Comparison of ENCODE assay signal across 8 cellular contexts in the genomic region with DNA sequence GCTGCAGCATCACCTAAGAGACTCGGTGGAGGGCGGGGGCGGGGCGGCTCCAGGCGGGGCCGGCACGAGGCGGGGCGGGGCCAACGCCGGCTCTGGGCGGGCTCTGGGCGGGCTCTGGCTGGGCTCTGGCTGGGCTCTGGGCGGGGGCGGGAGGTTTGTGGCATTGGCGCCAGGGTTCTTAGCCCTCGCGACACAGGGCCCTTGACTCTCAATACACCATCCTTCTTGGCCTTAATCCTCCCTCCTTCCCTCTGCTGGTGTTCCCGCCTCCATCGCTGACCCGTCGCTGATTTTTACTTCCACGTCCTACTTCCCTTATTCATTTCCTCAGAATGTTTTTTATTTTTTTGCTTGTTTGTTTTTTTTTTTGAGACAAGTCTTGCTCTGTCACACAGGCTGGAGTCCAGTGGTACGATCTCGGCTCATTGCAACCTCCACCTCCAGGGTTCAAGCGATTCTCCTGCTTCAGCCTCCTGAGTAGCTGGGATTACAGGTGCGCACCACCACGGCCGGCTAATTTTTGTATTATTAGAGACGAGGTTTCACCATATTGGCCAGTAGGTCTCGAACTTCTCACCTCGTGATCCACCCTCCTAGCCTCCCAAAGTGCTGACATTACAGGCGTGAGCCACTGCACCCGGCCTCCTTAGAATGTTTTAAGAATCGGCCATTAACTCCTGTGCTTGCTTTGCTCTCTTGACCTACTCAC. TPM values are rescaled to one million over a fixed set of nuclear protein-coding genes. Genes with fewer than 3 reads are reported as not detected.
A peak's percentile ranks its signal among the peaks of the same experiment; 100 is the strongest.
DNase-seq lines count a peak whose midpoint lies in the region; ATAC-seq and TF ChIP-seq lines count a peak whose summit lies in the region.

A gene with protein sequence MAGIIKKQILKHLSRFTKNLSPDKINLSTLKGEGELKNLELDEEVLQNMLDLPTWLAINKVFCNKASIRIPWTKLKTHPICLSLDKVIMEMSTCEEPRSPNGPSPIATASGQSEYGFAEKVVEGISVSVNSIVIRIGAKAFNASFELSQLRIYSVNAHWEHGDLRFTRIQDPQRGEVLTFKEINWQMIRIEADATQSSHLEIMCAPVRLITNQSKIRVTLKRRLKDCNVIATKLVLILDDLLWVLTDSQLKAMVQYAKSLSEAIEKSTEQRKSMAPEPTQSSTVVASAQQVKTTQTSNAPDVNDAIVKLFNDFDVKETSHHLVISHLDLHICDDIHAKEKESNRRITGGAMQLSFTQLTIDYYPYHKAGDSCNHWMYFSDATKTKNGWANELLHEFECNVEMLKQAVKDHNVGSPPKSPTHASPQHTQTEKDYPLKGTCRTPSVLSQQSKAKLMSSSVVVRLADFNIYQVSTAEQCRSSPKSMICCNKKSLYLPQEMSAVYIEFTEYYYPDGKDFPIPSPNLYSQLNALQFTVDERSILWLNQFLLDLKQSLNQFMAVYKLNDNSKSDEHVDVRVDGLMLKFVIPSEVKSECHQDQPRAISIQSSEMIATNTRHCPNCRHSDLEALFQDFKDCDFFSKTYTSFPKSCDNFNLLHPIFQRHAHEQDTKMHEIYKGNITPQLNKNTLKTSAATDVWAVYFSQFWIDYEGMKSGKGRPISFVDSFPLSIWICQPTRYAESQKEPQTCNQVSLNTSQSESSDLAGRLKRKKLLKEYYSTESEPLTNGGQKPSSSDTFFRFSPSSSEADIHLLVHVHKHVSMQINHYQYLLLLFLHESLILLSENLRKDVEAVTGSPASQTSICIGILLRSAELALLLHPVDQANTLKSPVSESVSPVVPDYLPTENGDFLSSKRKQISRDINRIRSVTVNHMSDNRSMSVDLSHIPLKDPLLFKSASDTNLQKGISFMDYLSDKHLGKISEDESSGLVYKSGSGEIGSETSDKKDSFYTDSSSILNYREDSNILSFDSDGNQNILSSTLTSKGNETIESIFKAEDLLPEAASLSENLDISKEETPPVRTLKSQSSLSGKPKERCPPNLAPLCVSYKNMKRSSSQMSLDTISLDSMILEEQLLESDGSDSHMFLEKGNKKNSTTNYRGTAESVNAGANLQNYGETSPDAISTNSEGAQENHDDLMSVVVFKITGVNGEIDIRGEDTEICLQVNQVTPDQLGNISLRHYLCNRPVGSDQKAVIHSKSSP (N-terminal part only) (minus strand): TSS at position 24 of the 709 bp plus-strand sequence. CDS start 239 bp downstream, outside the sequence.

- no peaks in the 10 kb centered on the region for H3K9me3 ChIP-seq in adrenal gland (replicated peaks in 1 of 3)
- H3K9me3 ChIP-seq in upper lobe of left lung = no peaks in the 10 kb centered on the region

- TF ChIP-seq POLR2A in adrenal gland (IDR thresholded peaks at IDR 0.05) = no peak
- no peak for TF ChIP-seq POLR2A in upper lobe of left lung (IDR thresholded peaks at IDR 0.05)

- WGBS in adrenal gland, 4 donors = 23 to 38% (median 29%) methylated on average over 21 to 35 of the region's 35 CpGs
- WGBS in upper lobe of left lung, 2 donors = 28 to 39% methylated on average over 22 to 35 of the region's 35 CpGs

- H3K27me3 ChIP-seq in adrenal gland (no peaks in the 10 kb centered on the region), upper lobe of left lung (no peaks in the 10 kb centered on the region)

- in situ Hi-C loops in GM13977 (cut with MboI; ENCODE audit: low pct_unique_long_range_greater_than_20kb, low sequenced_read_pairs, unreplicated experiment) = no loop called here

- peaks cover 33% of the 10 kb centered on the region for H3K4me1 Mint-ChIP-seq in T-helper 1 cell treated with Interleukin-12 subunit alpha and Interleukin-12 subunit beta and Interleukin-4 antibody, amounts not matched to agents 30 μg/mL and 1 μg/mL, for 36 hours (ENCODE audit: low read depth)
- peaks cover 17% of the 10 kb centered on the region for H3K4me1 Mint-ChIP-seq in progenitor cell of endocrine pancreas (ENCODE audit: low read depth)

- intact Hi-C loops in adrenal gland (cut with DNase I) = no loop called here
- intact Hi-C loops in left cardiac atrium (cut with DNase I) = loop anchor here in 1 of 2 donors (5.0 kb wide), 1 partner anchor 59 kb away; the partner anchor contains the start of gene ACTR6

- peak; percentile 91 for DNase-seq in GM13977 (ENCODE audit: low spot score)
- peak; percentile 91 for DNase-seq in NCI-H146 (lab: John Stamatoyannopoulos, UW)
- DNase-seq in adrenal gland = peak; percentile 91 to 96 (median 94)
- DNase-seq in left cardiac atrium = peak; percentile 93
- peak; percentile 81 for DNase-seq in progenitor cell of endocrine pancreas (ENCODE audit: low spot score, unreplicated experiment)
- DNase-seq in upper lobe of left lung = peak; percentile 96 to 99

- peak within 1 kb of the TSS; percentile 10 to 94 (median 80) for H3K4me3 ChIP-seq in adrenal gland
- peak within 1 kb of the TSS; percentile 78 to 86 (median 82) for H3K4me3 ChIP-seq in upper lobe of left lung

- H3K4me1 ChIP-seq in adrenal gland (replicated peaks in 1 of 2) = peaks cover 8 to 36% of the 10 kb centered on the region in 2 donors
- H3K4me1 ChIP-seq in upper lobe of left lung = peaks cover 9 to 27% (median 24%) of the 10 kb centered on the region in 4 donors

- ATAC-seq in HG02870 (IDR thresholded peaks at IDR 0.05; ENCODE audit: unreplicated experiment) = peak; percentile 66
- ATAC-seq in left cardiac atrium = peak; percentile 99
- peak; percentile 98 to 99 for ATAC-seq in upper lobe of left lung (ENCODE audit: low FRiP score in 2 of 2)

- H3K36me3 ChIP-seq in adrenal gland (replicated peaks in 1 of 2) (no peaks in the 10 kb centered on the region), upper lobe of left lung (no peaks in the 10 kb centered on the region)

- no peaks in the 10 kb centered on the region for H3K9me3 Mint-ChIP-seq in T-helper 1 cell treated with Interleukin-12 subunit alpha and Interleukin-12 subunit beta and Interleukin-4 antibody, amounts not matched to agents 30 μg/mL and 1 μg/mL, for 36 hours
- no peaks in the 10 kb centered on the region for H3K9me3 Mint-ChIP-seq in progenitor cell of endocrine pancreas (ENCODE audit: low read depth)

- peaks cover 6% of the 10 kb centered on the region for H3K36me3 Mint-ChIP-seq in T-helper 1 cell treated with Interleukin-12 subunit alpha and Interleukin-12 subunit beta and Interleukin-4 antibody, amounts not matched to agents 30 μg/mL and 1 μg/mL, for 36 hours (ENCODE audit: low read depth)
- no peaks in the 10 kb centered on the region for H3K36me3 Mint-ChIP-seq in progenitor cell of endocrine pancreas (ENCODE audit: insufficient read depth)

- TF ChIP-seq EP300 in upper lobe of left lung (IDR thresholded peaks at IDR 0.05) = no peak

- peak within 1 kb of the TSS; percentile 93 for H3K27ac Mint-ChIP-seq in T-helper 1 cell treated with Interleukin-12 subunit alpha and Interleukin-12 subunit beta and Interleukin-4 antibody, amounts not matched to agents 30 μg/mL and 1 μg/mL, for 36 hours
- peak within 1 kb of the TSS; percentile 100 for H3K27ac Mint-ChIP-seq in progenitor cell of endocrine pancreas

- TF ChIP-seq CTCF in GM13977 (IDR thresholded peaks at IDR 0.05; ENCODE audit: extremely low read depth, insufficient read depth, missing control alignments) = no peak
- TF ChIP-seq CTCF in adrenal gland (IDR thresholded peaks at IDR 0.05) = no peak
- no peak for TF ChIP-seq CTCF in progenitor cell of endocrine pancreas (IDR thresholded peaks at IDR 0.05; ENCODE audit: unreplicated experiment)
- no peak for TF ChIP-seq CTCF in upper lobe of left lung (IDR thresholded peaks at IDR 0.05)

- H3K4me3 Mint-ChIP-seq in T-helper 1 cell treated with Interleukin-12 subunit alpha and Interleukin-12 subunit beta and Interleukin-4 antibody, amounts not matched to agents 30 μg/mL and 1 μg/mL, for 36 hours = peak within 1 kb of the TSS; percentile 90
- peak within 1 kb of the TSS; percentile 92 for H3K4me3 Mint-ChIP-seq in progenitor cell of endocrine pancreas (ENCODE audit: low read depth)

- H3K27ac ChIP-seq in adrenal gland = peak within 1 kb of the TSS; percentile 76 to 100 (median 96)
- peak within 1 kb of the TSS; percentile 94 to 99 (median 98) for H3K27ac ChIP-seq in upper lobe of left lung

- H3K27me3 Mint-ChIP-seq in T-helper 1 cell treated with Interleukin-12 subunit alpha and Interleukin-12 subunit beta and Interleukin-4 antibody, amounts not matched to agents 30 μg/mL and 1 μg/mL, for 36 hours (ENCODE audit: low read depth) = no peaks in the 10 kb centered on the region
- no peaks in the 10 kb centered on the region for H3K27me3 Mint-ChIP-seq in progenitor cell of endocrine pancreas

RNA-seq across cellular contexts. Expression of the gene that starts here (rescaled TPM):
- 10 to 100 TPM; 32.2 to 50.2 (median 37.6) TPM for total RNA-seq in adrenal gland
- 10 to 100 TPM in 1 of 3 donors, 1 to 10 TPM in 2; 6.0 to 43.5 (median 6.5) TPM for polyA plus RNA-seq in adrenal gland
- total RNA-seq in left cardiac atrium = 10 to 100 TPM; 13.5 to 19.4 TPM
- total RNA-seq in progenitor cell of endocrine pancreas = 22.7 and 23.6 TPM in 2 replicates
- 10 to 100 TPM; 12.8 to 37.5 (median 28.7) TPM for total RNA-seq in upper lobe of left lung

Comparison
In these comparisons a context has a peak if more than half of its experiments do, and no peak if none do; other contexts are left out.
1. Peak in every context shown above with its lines: DNase-seq, ATAC-seq, H3K4me3 ChIP-seq and H3K27ac ChIP-seq.